Comparison of ENCODE assay signal across 2 cellular contexts in the genomic region with DNA sequence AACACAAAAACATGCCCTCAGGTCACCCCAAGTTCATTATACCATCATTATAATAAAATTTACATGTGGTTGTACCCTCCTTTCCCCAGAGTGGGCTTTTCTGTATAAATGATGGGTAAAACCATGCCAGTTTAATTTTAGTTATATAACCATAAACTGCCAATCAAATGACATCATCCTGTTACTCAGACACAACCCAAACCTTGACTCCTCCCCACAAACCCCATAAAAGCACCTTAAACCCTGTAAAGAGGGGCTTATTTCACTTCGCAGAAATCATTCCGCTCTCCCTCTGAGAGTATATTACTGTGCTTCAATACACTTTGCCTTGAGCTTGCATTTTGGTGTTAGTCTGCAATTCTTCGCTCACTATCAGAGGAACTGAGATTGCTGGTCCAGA.
A peak's percentile ranks its signal among the peaks of the same experiment; 100 is the strongest.
TF ChIP-seq lines count a peak whose summit lies in the region.

No MANE protein-coding gene starts in this region.

TF ChIP-seq in HEK293, 187 proteins besides CTCF, POLR2A, EP300 and RAD21:
- TF ChIP-seq, protein P1, sequence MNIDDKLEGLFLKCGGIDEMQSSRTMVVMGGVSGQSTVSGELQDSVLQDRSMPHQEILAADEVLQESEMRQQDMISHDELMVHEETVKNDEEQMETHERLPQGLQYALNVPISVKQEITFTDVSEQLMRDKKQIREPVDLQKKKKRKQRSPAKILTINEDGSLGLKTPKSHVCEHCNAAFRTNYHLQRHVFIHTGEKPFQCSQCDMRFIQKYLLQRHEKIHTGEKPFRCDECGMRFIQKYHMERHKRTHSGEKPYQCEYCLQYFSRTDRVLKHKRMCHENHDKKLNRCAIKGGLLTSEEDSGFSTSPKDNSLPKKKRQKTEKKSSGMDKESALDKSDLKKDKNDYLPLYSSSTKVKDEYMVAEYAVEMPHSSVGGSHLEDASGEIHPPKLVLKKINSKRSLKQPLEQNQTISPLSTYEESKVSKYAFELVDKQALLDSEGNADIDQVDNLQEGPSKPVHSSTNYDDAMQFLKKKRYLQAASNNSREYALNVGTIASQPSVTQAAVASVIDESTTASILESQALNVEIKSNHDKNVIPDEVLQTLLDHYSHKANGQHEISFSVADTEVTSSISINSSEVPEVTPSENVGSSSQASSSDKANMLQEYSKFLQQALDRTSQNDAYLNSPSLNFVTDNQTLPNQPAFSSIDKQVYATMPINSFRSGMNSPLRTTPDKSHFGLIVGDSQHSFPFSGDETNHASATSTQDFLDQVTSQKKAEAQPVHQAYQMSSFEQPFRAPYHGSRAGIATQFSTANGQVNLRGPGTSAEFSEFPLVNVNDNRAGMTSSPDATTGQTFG (tag by site-specific recombination; IDR thresholded peaks at IDR 0.05; ENCODE audit: borderline replicate concordance) = no peak
- TF ChIP-seq ZNF548 (tag by site-specific recombination; IDR thresholded peaks at IDR 0.05) (no peak), SP3 (tag by site-specific recombination; IDR thresholded peaks at IDR 0.05) (no peak), ZNF558 (tag by site-specific recombination; IDR thresholded peaks at IDR 0.05) (no peak), ZNF791 (tag by site-specific recombination; IDR thresholded peaks at IDR 0.05) (no peak), ZNF530 (tag by site-specific recombination; IDR thresholded peaks at IDR 0.05; ENCODE audit: low read depth) (no peak), ZNF707 (tag by site-specific recombination; IDR thresholded peaks at IDR 0.05) (no peak)
- TF ChIP-seq, protein P2, sequence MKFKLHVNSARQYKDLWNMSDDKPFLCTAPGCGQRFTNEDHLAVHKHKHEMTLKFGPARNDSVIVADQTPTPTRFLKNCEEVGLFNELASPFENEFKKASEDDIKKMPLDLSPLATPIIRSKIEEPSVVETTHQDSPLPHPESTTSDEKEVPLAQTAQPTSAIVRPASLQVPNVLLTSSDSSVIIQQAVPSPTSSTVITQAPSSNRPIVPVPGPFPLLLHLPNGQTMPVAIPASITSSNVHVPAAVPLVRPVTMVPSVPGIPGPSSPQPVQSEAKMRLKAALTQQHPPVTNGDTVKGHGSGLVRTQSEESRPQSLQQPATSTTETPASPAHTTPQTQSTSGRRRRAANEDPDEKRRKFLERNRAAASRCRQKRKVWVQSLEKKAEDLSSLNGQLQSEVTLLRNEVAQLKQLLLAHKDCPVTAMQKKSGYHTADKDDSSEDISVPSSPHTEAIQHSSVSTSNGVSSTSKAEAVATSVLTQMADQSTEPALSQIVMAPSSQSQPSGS (tag by site-specific recombination; IDR thresholded peaks at IDR 0.05; ENCODE audit: low read depth) = peak; percentile 48; the same call in 1 of the 2 replicates
- TF ChIP-seq, protein P3, sequence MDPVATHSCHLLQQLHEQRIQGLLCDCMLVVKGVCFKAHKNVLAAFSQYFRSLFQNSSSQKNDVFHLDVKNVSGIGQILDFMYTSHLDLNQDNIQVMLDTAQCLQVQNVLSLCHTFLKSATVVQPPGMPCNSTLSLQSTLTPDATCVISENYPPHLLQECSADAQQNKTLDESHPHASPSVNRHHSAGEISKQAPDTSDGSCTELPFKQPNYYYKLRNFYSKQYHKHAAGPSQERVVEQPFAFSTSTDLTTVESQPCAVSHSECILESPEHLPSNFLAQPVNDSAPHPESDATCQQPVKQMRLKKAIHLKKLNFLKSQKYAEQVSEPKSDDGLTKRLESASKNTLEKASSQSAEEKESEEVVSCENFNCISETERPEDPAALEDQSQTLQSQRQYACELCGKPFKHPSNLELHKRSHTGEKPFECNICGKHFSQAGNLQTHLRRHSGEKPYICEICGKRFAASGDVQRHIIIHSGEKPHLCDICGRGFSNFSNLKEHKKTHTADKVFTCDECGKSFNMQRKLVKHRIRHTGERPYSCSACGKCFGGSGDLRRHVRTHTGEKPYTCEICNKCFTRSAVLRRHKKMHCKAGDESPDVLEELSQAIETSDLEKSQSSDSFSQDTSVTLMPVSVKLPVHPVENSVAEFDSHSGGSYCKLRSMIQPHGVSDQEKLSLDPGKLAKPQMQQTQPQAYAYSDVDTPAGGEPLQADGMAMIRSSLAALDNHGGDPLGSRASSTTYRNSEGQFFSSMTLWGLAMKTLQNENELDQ (tag by site-specific recombination; IDR thresholded peaks at IDR 0.05; ENCODE audit: low read depth) = no peak
TF ChIP-seq in HEK293: peak in this region for 1.

TF ChIP-seq in K562, 482 proteins besides CTCF, POLR2A, EP300 and RAD21:
- TF ChIP-seq MCM2 (IDR thresholded peaks at IDR 0.05; ENCODE audit: low read depth) (no peak), SMARCA5 (IDR thresholded peaks at IDR 0.05) (no peak), PKNOX1 (IDR thresholded peaks at IDR 0.05) (peak; percentile 59), KDM4B (IDR thresholded peaks at IDR 0.05; ENCODE audit: borderline replicate concordance in 2 of 2, low read depth in 1 of 2) (no peak)
TF ChIP-seq in K562: peak in this region for 1.
